In the genomic region with DNA sequence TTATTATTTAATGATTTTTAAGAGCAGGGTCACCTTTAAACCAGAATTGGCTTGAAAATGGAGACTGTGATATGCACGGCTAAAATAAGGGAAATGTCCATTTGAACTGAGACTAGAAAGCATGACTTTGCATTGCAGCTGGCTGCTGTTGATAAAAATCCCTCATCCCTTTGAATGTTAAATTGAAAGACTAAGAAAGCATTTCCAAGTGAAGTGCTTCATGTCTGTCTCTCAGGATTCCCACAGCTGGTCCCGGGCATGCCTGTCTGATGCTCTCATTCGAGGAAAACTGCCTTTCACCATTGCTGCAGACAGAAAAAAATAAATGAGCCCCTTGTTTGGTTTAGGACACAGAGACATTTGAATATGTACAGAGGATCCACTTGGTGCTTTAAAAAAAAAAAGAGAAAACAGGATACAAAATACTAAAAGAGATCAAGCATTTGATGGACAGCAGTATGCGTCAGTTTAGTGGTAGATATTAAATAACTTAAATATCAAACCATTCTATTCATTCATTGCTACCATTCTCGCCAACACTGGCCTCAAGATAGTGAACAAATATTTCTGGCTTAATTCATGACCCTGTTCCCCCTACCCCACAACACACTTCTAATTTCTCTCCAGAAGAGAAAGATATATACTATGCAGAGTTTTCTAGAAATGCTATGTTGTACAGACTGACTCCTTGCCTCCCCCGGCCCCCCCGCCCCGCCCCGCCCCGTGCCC, we compare ENCODE assay signal across 11 cellular contexts. TPM values are rescaled to one million over a fixed set of nuclear protein-coding genes. Genes with fewer than 3 reads are reported as not detected.
DNase-seq lines count a peak whose midpoint lies in the region; ATAC-seq and TF ChIP-seq lines count a peak whose summit lies in the region.
"Had no signal": no experiment of that assay in that cellular context is flagged by ENCODE, and none has a peak within 500 bp of the region (broad histone marks: within the 10 kb centered on the region; RNA-seq: fewer than 3 reads in every experiment).

No MANE protein-coding gene starts in this region.

- peak overlapping the region; percentile 65 for H3K4me2 ChIP-seq in MM.1S (ENCODE audit: low read depth, low read length)
- peak overlapping the region; percentile 57 for H3K4me2 ChIP-seq in smooth muscle cell

- H3K27me3 Mint-ChIP-seq in effector memory CD8-positive, alpha-beta T cell = peaks cover 0 to 6% of the 10 kb centered on the region in 2 donors

- H3K36me3 ChIP-seq in MM.1S (replicated peaks; ENCODE audit: insufficient read depth, low read length) = no peaks in the 10 kb centered on the region
- no peaks in the 10 kb centered on the region for H3K36me3 ChIP-seq in smooth muscle cell (ENCODE audit: low read depth)
- H3K36me3 ChIP-seq: vagina had no signal

- H3K9me3 Mint-ChIP-seq in effector memory CD8-positive, alpha-beta T cell = no peaks in the 10 kb centered on the region
- H3K9me3 Mint-ChIP-seq: activated naive CD8-positive, alpha-beta T cell treated with anti-CD3 and anti-CD28 coated beads, Interleukin-2, amount 10 ng/mL, durations not matched to agents 7 days and 5 days had no signal

- WGBS in smooth muscle cell (ENCODE audit: low lambda C conversion rate) = 40% methylated on average over 10 of the region's 10 CpGs

- H3K4me3 ChIP-seq in MM.1S (ENCODE audit: low read length) (peak overlapping the region; percentile 67), smooth muscle cell (no peak overlapping the region)
- H3K4me3 ChIP-seq: psoas muscle, vagina had no signal

- ATAC-seq in effector memory CD8-positive, alpha-beta T cell (replicated peaks) = no peak
- no peak for ATAC-seq in GM19397 (IDR thresholded peaks at IDR 0.05; ENCODE audit: unreplicated experiment)
- no peak for ATAC-seq in activated CD4-positive, CD25-positive, alpha-beta regulatory T cell treated with anti-CD3 and anti-CD28 coated beads, Interleukin-2, amount 50 U/mL, for 24 hours
- ATAC-seq: psoas muscle had no signal

- H3K27ac Mint-ChIP-seq in effector memory CD8-positive, alpha-beta T cell = peak overlapping the region; percentile 78 to 89

- no peaks in the 10 kb centered on the region for H3K9me2 ChIP-seq in MM.1S (replicated peaks; ENCODE audit: insufficient read depth, low read length)

- H3K27me3 ChIP-seq in MM.1S (replicated peaks; ENCODE audit: insufficient read depth, low read length) (no peaks in the 10 kb centered on the region), smooth muscle cell (ENCODE audit: low read depth) (no peaks in the 10 kb centered on the region)
- H3K27me3 ChIP-seq: vagina had no signal

- DNase-seq in EH (ENCODE audit: low read depth) (peak; percentile 17), MM.1S (no peak), smooth muscle cell (lab: John Stamatoyannopoulos, UW; ENCODE audit: unreplicated experiment) (no peak), NCI-H2171 treated with DMSO at 0.1 percent for 48 hours (lab: John Stamatoyannopoulos, UW) (no peak)
- no peak for DNase-seq in effector memory CD8-positive, alpha-beta T cell
- DNase-seq: cortex of kidney had no signal

- no peaks in the 10 kb centered on the region for H3K9me3 ChIP-seq in MM.1S (replicated peaks; ENCODE audit: insufficient read depth, low read length)
- no peaks in the 10 kb centered on the region for H3K9me3 ChIP-seq in smooth muscle cell (replicated peaks; ENCODE audit: low read depth)
- H3K9me3 ChIP-seq: psoas muscle, vagina had no signal

- H3K4me1 Mint-ChIP-seq in effector memory CD8-positive, alpha-beta T cell (ENCODE audit: low read depth in 2 of 2) = peaks cover 11 to 18% of the 10 kb centered on the region in 2 donors

- no peak overlapping the region for H2AFZ ChIP-seq in MM.1S (ENCODE audit: low read length)
- no peak overlapping the region for H2AFZ ChIP-seq in smooth muscle cell (ENCODE audit: low read depth)

- H3K79me2 ChIP-seq in MM.1S (ENCODE audit: low read length) (peaks cover 56% of the 10 kb centered on the region), smooth muscle cell (ENCODE audit: low read depth) (no peaks in the 10 kb centered on the region)

- H3K9ac ChIP-seq in MM.1S (ENCODE audit: low read length) (peak overlapping the region; percentile 66), smooth muscle cell (ENCODE audit: low read depth) (peak overlapping the region; percentile 28)

- peaks cover 3% of the 10 kb centered on the region for H3K36me3 Mint-ChIP-seq in effector memory CD8-positive, alpha-beta T cell (ENCODE audit: insufficient read depth)

- H3K27ac ChIP-seq in MM.1S (ENCODE audit: low read length) = peak overlapping the region; percentile 86
- peak overlapping the region; percentile 73 for H3K27ac ChIP-seq in smooth muscle cell (ENCODE audit: low read depth)
- H3K27ac ChIP-seq: psoas muscle, vagina had no signal

- peaks cover 35% of the 10 kb centered on the region for H3K4me1 ChIP-seq in MM.1S (ENCODE audit: low read length)
- H3K4me1 ChIP-seq in smooth muscle cell (ENCODE audit: low read depth) = peaks cover 8% of the 10 kb centered on the region
- H3K4me1 ChIP-seq: psoas muscle had no signal

- H3F3A ChIP-seq in MM.1S (ENCODE audit: insufficient read depth, low read length) (peaks cover 28% of the 10 kb centered on the region), smooth muscle cell (ENCODE audit: low read depth) (peaks cover 13% of the 10 kb centered on the region)

- H4K20me1 ChIP-seq in MM.1S (ENCODE audit: insufficient read depth, low read length) (no peaks in the 10 kb centered on the region), smooth muscle cell (ENCODE audit: low read depth) (no peaks in the 10 kb centered on the region)

- TF ChIP-seq CTCF in MM.1S (IDR thresholded peaks at IDR 0.05; ENCODE audit: low read length) = no peak
- TF ChIP-seq CTCF in smooth muscle cell (IDR thresholded peaks at IDR 0.05; ENCODE audit: borderline replicate concordance, insufficient read depth, poor library complexity, severe bottlenecking) = no peak

- H3K4me3 Mint-ChIP-seq in effector memory CD8-positive, alpha-beta T cell = peak overlapping the region; percentile 49 to 61

RNA-seq across cellular contexts. Expression of gene TBC1D7, which starts 55.0 kb away (rescaled TPM):
- 19.6 and 21.1 TPM in 2 replicates for total RNA-seq in smooth muscle cell
- polyA plus RNA-seq in smooth muscle cell = 29.5 and 39.6 TPM in 2 replicates
